In the genomic region with DNA sequence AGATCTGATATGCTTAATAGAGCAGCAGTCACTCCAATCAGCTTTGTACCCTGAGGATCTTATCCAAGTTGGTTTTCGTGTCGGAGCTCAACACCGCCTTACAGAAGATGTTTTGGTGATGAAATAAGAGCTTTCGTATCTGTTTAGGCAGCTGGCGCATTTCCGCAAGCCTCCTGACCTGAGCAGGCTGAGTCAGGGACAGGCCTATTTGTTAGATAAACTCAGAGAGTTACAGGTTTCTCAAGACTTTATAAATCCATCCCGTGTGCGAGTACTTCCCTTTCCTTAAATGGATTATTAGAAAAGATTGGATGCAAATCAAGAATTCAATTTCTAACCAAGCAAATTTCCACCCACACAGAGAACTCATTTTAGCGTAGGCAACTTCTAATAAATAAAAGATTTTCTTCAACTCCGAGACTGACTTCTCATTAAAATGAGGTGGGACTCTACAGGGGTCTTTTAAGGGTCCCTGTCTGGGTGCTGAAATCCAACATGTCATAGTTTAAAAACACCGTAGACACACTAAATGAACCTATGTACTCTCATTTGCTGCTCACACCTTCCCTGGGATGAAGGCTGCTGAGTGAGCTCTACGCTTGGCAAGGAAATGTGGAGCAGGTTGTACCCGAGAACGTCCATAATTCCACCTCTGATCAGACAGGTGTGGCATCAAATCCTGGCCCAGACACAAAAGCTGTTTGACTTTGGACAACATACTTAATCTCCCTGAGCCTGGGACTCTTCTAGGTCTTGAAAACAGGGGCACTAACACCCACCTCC, we compare ENCODE assay signal across 8 cellular contexts.
DNase-seq lines count a peak whose midpoint lies in the region; ATAC-seq and TF ChIP-seq lines count a peak whose summit lies in the region.
"Had no signal": no experiment of that assay in that cellular context is flagged by ENCODE, and none has a peak within 500 bp of the region (broad histone marks: within the 10 kb centered on the region; RNA-seq: fewer than 3 reads in every experiment).

No MANE protein-coding gene starts in this region.

- peak overlapping the region; percentile 34 for H3K27ac ChIP-seq in duodenal mucosa (ENCODE audit: low read depth, low read length)
- H3K27ac ChIP-seq in mesenchymal stem cell (ENCODE audit: low read length, poor library complexity, severe bottlenecking) = peak overlapping the region; percentile 81
- peak overlapping the region in 1 of 4 donors; percentile 37 for H3K27ac ChIP-seq in upper lobe of left lung

- H3K36me3 ChIP-seq in duodenal mucosa (ENCODE audit: control insufficient read depth in 1 of 2, insufficient read depth in 2 of 2, low read length in 2 of 2) (no peaks in the 10 kb centered on the region), mesenchymal stem cell (ENCODE audit: control insufficient read depth in 1 of 2, insufficient read depth in 2 of 2, low read depth in 1 of 2, low read length in 2 of 2) (no peaks in the 10 kb centered on the region), upper lobe of left lung (no peaks in the 10 kb centered on the region)

- H4K91ac ChIP-seq in mesenchymal stem cell (ENCODE audit: low read length) = peak overlapping the region; percentile 96

- no peak for TF ChIP-seq EP300 in upper lobe of left lung (IDR thresholded peaks at IDR 0.05)

- H2AFZ ChIP-seq in mesenchymal stem cell (ENCODE audit: low read depth, low read length) = no peak overlapping the region

- WGBS in mesenchymal stem cell = 71% methylated on average over 12 of the region's 14 CpGs
- WGBS in upper lobe of left lung, 2 donors = 70 to 74% methylated on average over 12 to 14 of the region's 14 CpGs

- peaks cover 28 to 36% of the 10 kb centered on the region in 2 donors for H3K4me1 ChIP-seq in duodenal mucosa (ENCODE audit: control insufficient read depth in 1 of 2, insufficient read depth in 2 of 2, low read length in 2 of 2)
- H3K4me1 ChIP-seq in mesenchymal stem cell (ENCODE audit: control insufficient read depth, insufficient read depth, low read depth, low read length) = peaks cover 7% of the 10 kb centered on the region
- H3K4me1 ChIP-seq in upper lobe of left lung = peaks cover 0 to 3% (median 0%) of the 10 kb centered on the region in 4 donors

- H3K79me1 ChIP-seq in mesenchymal stem cell (replicated peaks; ENCODE audit: low read length, poor library complexity, severe bottlenecking) = no peaks in the 10 kb centered on the region

- no peak overlapping the region for H3K23ac ChIP-seq in mesenchymal stem cell (ENCODE audit: low read length in 2 of 2)

- no peak for TF ChIP-seq POLR2A in upper lobe of left lung (IDR thresholded peaks at IDR 0.05)

- no peaks in the 10 kb centered on the region for H3K9me3 ChIP-seq in duodenal mucosa (ENCODE audit: control insufficient read depth in 1 of 2, low read length in 2 of 2)
- no peaks in the 10 kb centered on the region for H3K9me3 ChIP-seq in mesenchymal stem cell (ENCODE audit: control insufficient read depth, low read length)
- H3K9me3 ChIP-seq in upper lobe of left lung = no peaks in the 10 kb centered on the region

- H3K9ac ChIP-seq in duodenal mucosa (ENCODE audit: low read depth in 1 of 2, low read length in 2 of 2) (peak overlapping the region in 1 of 2 donors; percentile 30), mesenchymal stem cell (ENCODE audit: low read length) (peak overlapping the region; percentile 77)

- ATAC-seq in upper lobe of left lung (ENCODE audit: low FRiP score in 2 of 2) (peak; percentile 44 to 92), HG02840 (IDR thresholded peaks at IDR 0.05; ENCODE audit: low FRiP score, unreplicated experiment) (no peak)

- peak overlapping the region; percentile 44 to 89 for H3K18ac ChIP-seq in mesenchymal stem cell (ENCODE audit: low read depth in 1 of 2, low read length in 2 of 2)

- H2AK5ac ChIP-seq in mesenchymal stem cell (ENCODE audit: low read length, severe bottlenecking) = peak overlapping the region; percentile 73

- H3K4ac ChIP-seq in mesenchymal stem cell (ENCODE audit: low read depth in 1 of 2, low read length in 2 of 2) = peak overlapping the region; percentile 42 to 91

- H2BK120ac ChIP-seq in mesenchymal stem cell (ENCODE audit: low read depth, low read length) = peak overlapping the region; percentile 89

- H3K4me2 ChIP-seq in mesenchymal stem cell (ENCODE audit: low read length, poor library complexity, severe bottlenecking) = no peak overlapping the region

- H2BK15ac ChIP-seq in mesenchymal stem cell (ENCODE audit: low read depth, poor library complexity, severe bottlenecking) = no peak overlapping the region

- peak; percentile 95 for DNase-seq in M059J (ENCODE audit: low read depth)
- DNase-seq in mesenchymal stem cell = peak; percentile 94
- DNase-seq in upper lobe of left lung = no peak
- DNase-seq in GDM1 (lab: John Stamatoyannopoulos, UW) = no peak
- no peak for DNase-seq in activated T-cell treated with anti-CD3 and anti-CD28 coated beads, Interleukin-2, amount 50 U/mL, for 48 hours
- DNase-seq: activated CD8-positive, alpha-beta memory T cell treated with anti-CD3 and anti-CD28 coated beads, Interleukin-2, amount 50 U/mL, for 4 hours had no signal

- H2BK5ac ChIP-seq in mesenchymal stem cell (ENCODE audit: low read depth, low read length, poor library complexity, severe bottlenecking) = peak overlapping the region; percentile 60

- TF ChIP-seq CTCF in upper lobe of left lung (IDR thresholded peaks at IDR 0.05) = no peak

- H3K27me3 ChIP-seq in duodenal mucosa (ENCODE audit: control insufficient read depth in 1 of 2, insufficient read depth in 2 of 2, low read length in 2 of 2) = no peaks in the 10 kb centered on the region
- H3K27me3 ChIP-seq in mesenchymal stem cell (ENCODE audit: control insufficient read depth in 1 of 2, insufficient read depth in 1 of 2, low read length in 2 of 2) = no peaks in the 10 kb centered on the region
- no peaks in the 10 kb centered on the region for H3K27me3 ChIP-seq in upper lobe of left lung

- peak overlapping the region; percentile 85 for H4K8ac ChIP-seq in mesenchymal stem cell (ENCODE audit: low read length)

- no peak overlapping the region for H3K4me3 ChIP-seq in duodenal mucosa (ENCODE audit: low read depth in 1 of 2, low read length in 2 of 2)
- peak overlapping the region in 1 of 2 experiments; percentile 52 for H3K4me3 ChIP-seq in mesenchymal stem cell (ENCODE audit: insufficient read depth in 1 of 2, low read depth in 1 of 2, low read length in 2 of 2)
- H3K4me3 ChIP-seq in upper lobe of left lung = no peak overlapping the region

- H3K14ac ChIP-seq in mesenchymal stem cell (ENCODE audit: low read length in 2 of 2) = no peak overlapping the region

- peak overlapping the region in 1 of 2 experiments; percentile 7 for H2BK12ac ChIP-seq in mesenchymal stem cell (ENCODE audit: low read length in 2 of 2)

Comparison
In these comparisons a context has a peak if more than half of its experiments do, and no peak if none do; other contexts are left out.
1. DNase-seq: peak in M059J (single experiment) and mesenchymal stem cell (single experiment); none in upper lobe of left lung (0 of 2), GDM1 (single experiment) and activated T-cell treated with anti-CD3 and anti-CD28 coated beads, Interleukin-2, amount 50 U/mL, for 48 hours (0 of 2).